8 cellular contexts compared by ENCODE assay signal in the genomic region with DNA sequence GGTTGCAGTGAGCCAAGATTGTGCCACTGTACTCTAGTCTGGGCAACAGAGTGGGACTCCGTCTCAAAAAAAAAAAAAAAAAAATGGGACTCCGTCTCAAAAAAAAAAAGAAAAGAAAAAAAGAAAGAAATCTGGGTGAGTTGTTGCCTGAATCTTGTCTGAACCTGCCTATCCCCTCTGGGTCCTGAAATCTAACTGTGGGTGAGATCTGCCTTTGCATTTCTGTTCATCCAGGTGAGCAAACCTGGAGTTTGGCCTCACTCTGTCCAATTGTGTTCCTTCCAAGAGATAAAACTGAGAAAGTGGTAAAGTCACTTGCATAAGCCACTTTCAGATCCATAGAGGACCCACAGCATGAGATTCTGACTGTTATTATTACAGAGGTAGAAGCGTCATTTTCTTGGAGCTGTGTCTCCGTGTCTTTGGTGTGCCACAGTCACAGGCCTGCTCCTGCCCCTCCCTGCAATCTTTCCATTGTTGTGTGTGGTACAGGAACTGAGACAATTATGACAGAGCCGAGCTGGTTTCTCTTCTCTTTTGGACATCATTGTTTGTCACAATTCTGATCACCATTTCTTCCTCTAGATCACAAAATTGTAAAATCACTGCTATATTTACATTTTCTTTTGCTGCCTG.
DNase-seq lines count a peak whose midpoint lies in the region; ATAC-seq and TF ChIP-seq lines count a peak whose summit lies in the region.

No MANE protein-coding gene starts in this region.

- peak overlapping the region in 7 of 8 donors; percentile 0 to 85 (median 40) for H3K27ac Mint-ChIP-seq in CD8-positive, alpha-beta memory T cell
- H3K27ac Mint-ChIP-seq in naive thymus-derived CD8-positive, alpha-beta T cell = peak overlapping the region in 9 of 10 donors; percentile 23 to 86 (median 49)

- no peaks in the 10 kb centered on the region for H3K36me3 ChIP-seq in CD8-positive, alpha-beta memory T cell (ENCODE audit: insufficient read depth, low read length)
- H3K36me3 ChIP-seq in ascending aorta = no peaks in the 10 kb centered on the region

- CTCF ChIA-PET in CD8-positive, alpha-beta memory T cell (lab: Charles Lee) = no interaction called here

- no peaks in the 10 kb centered on the region for H3K9me3 ChIP-seq in CD8-positive, alpha-beta memory T cell (ENCODE audit: low read length)
- H3K9me3 ChIP-seq in ascending aorta = no peaks in the 10 kb centered on the region

- TF ChIP-seq CTCF in ascending aorta (IDR thresholded peaks at IDR 0.05) = no peak

- H3K4me3 Mint-ChIP-seq in CD8-positive, alpha-beta memory T cell = peak overlapping the region in 2 of 7 donors; percentile 7 to 45
- peak overlapping the region in 6 of 10 donors; percentile 7 to 48 (median 22) for H3K4me3 Mint-ChIP-seq in naive thymus-derived CD8-positive, alpha-beta T cell

- POLR2A ChIA-PET in CD8-positive, alpha-beta memory T cell (lab: Charles Lee) = no interaction called here
- POLR2A ChIA-PET in naive thymus-derived CD8-positive, alpha-beta T cell (lab: Charles Lee) = no interaction called here

- no peak overlapping the region for H3K27ac ChIP-seq in CD8-positive, alpha-beta memory T cell (ENCODE audit: low read depth, low read length)
- H3K27ac ChIP-seq in ascending aorta = peak overlapping the region; percentile 46 to 65

- H3K4me1 Mint-ChIP-seq in CD8-positive, alpha-beta memory T cell = peaks cover 14 to 33% (median 29%) of the 10 kb centered on the region in 3 donors
- peaks cover 6 to 66% (median 15%) of the 10 kb centered on the region in 4 donors for H3K4me1 Mint-ChIP-seq in naive thymus-derived CD8-positive, alpha-beta T cell

- peaks cover 6% of the 10 kb centered on the region for H3K4me1 ChIP-seq in CD8-positive, alpha-beta memory T cell (ENCODE audit: insufficient read depth, low read length)
- peaks cover 2 to 52% of the 10 kb centered on the region in 2 donors for H3K4me1 ChIP-seq in ascending aorta

- no peaks in the 10 kb centered on the region for H3K27me3 ChIP-seq in CD8-positive, alpha-beta memory T cell (ENCODE audit: insufficient read depth, low read length, poor library complexity, severe bottlenecking)
- no peaks in the 10 kb centered on the region for H3K27me3 ChIP-seq in ascending aorta

- no peaks in the 10 kb centered on the region for H3K27me3 Mint-ChIP-seq in CD8-positive, alpha-beta memory T cell
- no peaks in the 10 kb centered on the region for H3K27me3 Mint-ChIP-seq in naive thymus-derived CD8-positive, alpha-beta T cell

- peaks cover 0 to 2% (median 0%) of the 10 kb centered on the region in 3 donors for H3K36me3 Mint-ChIP-seq in CD8-positive, alpha-beta memory T cell
- peaks cover 0 to 2% (median 0%) of the 10 kb centered on the region in 3 donors for H3K36me3 Mint-ChIP-seq in naive thymus-derived CD8-positive, alpha-beta T cell

- peak in 3 of 5 donors; percentile 5 to 52 (median 5) for DNase-seq in CD8-positive, alpha-beta memory T cell
- DNase-seq in ascending aorta (ENCODE audit: low spot score in 2 of 2) (peak; percentile 31 to 74), Kasumi-1 (lab: John Stamatoyannopoulos, UW) (no peak), D341Med (ENCODE audit: low spot score) (no peak), H4 (ENCODE audit: low spot score) (no peak)
- peak in 4 of 10 donors; percentile 16 to 66 (median 29) for DNase-seq in naive thymus-derived CD8-positive, alpha-beta T cell

- intact Hi-C loops in ascending aorta (cut with DNase I) = no loop called here

- H3K4me3 ChIP-seq in CD8-positive, alpha-beta memory T cell (ENCODE audit: low read length) = no peak overlapping the region
- no peak overlapping the region for H3K4me3 ChIP-seq in ascending aorta

- no peaks in the 10 kb centered on the region for H3K9me3 Mint-ChIP-seq in CD8-positive, alpha-beta memory T cell
- no peaks in the 10 kb centered on the region for H3K9me3 Mint-ChIP-seq in naive thymus-derived CD8-positive, alpha-beta T cell

- ATAC-seq in GM21447 (IDR thresholded peaks at IDR 0.05; ENCODE audit: unreplicated experiment) = peak; percentile 97
- ATAC-seq in HG03575 (IDR thresholded peaks at IDR 0.05; ENCODE audit: extremely low read depth, insufficient number of reproducible peaks, low FRiP score, unreplicated experiment) = peak; percentile 93
- ATAC-seq in naive thymus-derived CD8-positive, alpha-beta T cell = peak; percentile 65 to 76

Comparison
In these comparisons a context has a peak if more than half of its experiments do, and no peak if none do; other contexts are left out.
1. DNase-seq: peak in CD8-positive, alpha-beta memory T cell (3 of 5) and ascending aorta (2 of 2); none in Kasumi-1 (0 of 2), D341Med (single experiment) and H4 (single experiment).
2. Peak in every context shown above with its lines, with median percentiles within 50 percentile points of each other: ATAC-seq.